In genomic region chr11:110435780-110436717, GRCh38 we compare ENCODE assay signal across 12 cellular contexts. TPM values are rescaled to one million over a fixed set of nuclear protein-coding genes. Genes with fewer than 3 reads are reported as not detected.
DNase-seq lines count a peak whose midpoint lies in the region; ATAC-seq, FAIRE-seq and TF ChIP-seq lines count a peak whose summit lies in the region.
"Had no signal": no experiment of that assay in that cellular context is flagged by ENCODE, and none has a peak within 500 bp of the region (broad histone marks: within the 10 kb centered on the region; RNA-seq: fewer than 3 reads in every experiment).

No MANE protein-coding gene starts in this region.

- no peak overlapping the region for H3T11ph ChIP-seq in H9 (ENCODE audit: low read length)

- no peaks in the 10 kb centered on the region for H3K23me2 ChIP-seq in H9 (ENCODE audit: insufficient read length, low read depth, low read length, poor library complexity, severe bottlenecking)

- H4K91ac ChIP-seq in H9 (ENCODE audit: insufficient read length, low read depth, low read length) = no peak overlapping the region

- H3K36me3 Mint-ChIP-seq in H9 (ENCODE audit: insufficient read depth in 1 of 3, low read depth in 3 of 3) = peaks cover 31 to 43% (median 37%) of the 10 kb centered on the region in 3 experiments
- peaks cover 41% of the 10 kb centered on the region for H3K36me3 Mint-ChIP-seq in effector memory CD8-positive, alpha-beta T cell (ENCODE audit: insufficient read depth)

- H3K4me1 Mint-ChIP-seq in H9 = peaks cover 26 to 29% of the 10 kb centered on the region in 2 experiments
- peaks cover 36 to 55% of the 10 kb centered on the region in 2 donors for H3K4me1 Mint-ChIP-seq in effector memory CD8-positive, alpha-beta T cell (ENCODE audit: low read depth in 2 of 2)

- no peak overlapping the region for H3K27ac ChIP-seq in H9 (ENCODE audit: insufficient read length, low read depth, low read length)
- H3K27ac ChIP-seq: epithelial cell of prostate had no signal

- no peak overlapping the region for H3K56ac ChIP-seq in H9 (ENCODE audit: insufficient read length, low read depth, low read length)

- no peak overlapping the region for H2AK5ac ChIP-seq in H9 (ENCODE audit: insufficient read length, low read length)

- peaks cover 12% of the 10 kb centered on the region; the same call in 1 of the 2 replicates for H3K9me3 ChIP-seq in Loucy (ENCODE audit: insufficient read depth, low read depth, low read length)
- no peaks in the 10 kb centered on the region for H3K9me3 ChIP-seq in H9 (ENCODE audit: control insufficient read depth, low read depth, low read length)

- H3K9ac ChIP-seq in Loucy (ENCODE audit: low read depth, low read length, poor library complexity, severe bottlenecking) = no peak overlapping the region
- no peak overlapping the region for H3K9ac ChIP-seq in H9 (ENCODE audit: extremely low read depth, insufficient read length, low read length)

- H3K27me3 ChIP-seq in Loucy (ENCODE audit: insufficient read depth, low read length, poor library complexity, severe bottlenecking) = no peaks in the 10 kb centered on the region
- no peaks in the 10 kb centered on the region for H3K27me3 ChIP-seq in H9 (ENCODE audit: insufficient read depth, low read length)

- no peaks in the 10 kb centered on the region for H3F3A ChIP-seq in Loucy (ENCODE audit: low read depth)

- no peak overlapping the region for H2BK12ac ChIP-seq in H9 (ENCODE audit: insufficient read length, low read depth, low read length)

- no peak overlapping the region for H3K23ac ChIP-seq in H9 (ENCODE audit: insufficient read length, low read depth, low read length)

- H3K4me3 Mint-ChIP-seq in H9 = no peak overlapping the region
- H3K4me3 Mint-ChIP-seq in effector memory CD8-positive, alpha-beta T cell = no peak overlapping the region
- H3K4me3 Mint-ChIP-seq: mesothelial cell of epicardium had no signal

- H2BK5ac ChIP-seq in H9 (ENCODE audit: insufficient read length, low read length) = no peak overlapping the region

- H3K79me1 ChIP-seq in H9 (ENCODE audit: insufficient read depth, low read depth, low read length, poor library complexity, severe bottlenecking) = peaks cover 5% of the 10 kb centered on the region

- H3K36me3 ChIP-seq in Loucy (ENCODE audit: insufficient read depth, low read length) = peaks cover 15% of the 10 kb centered on the region

- H3K79me2 ChIP-seq in Loucy (ENCODE audit: insufficient read depth, low read length) (peaks cover 78% of the 10 kb centered on the region), H9 (ENCODE audit: insufficient read depth, low read length) (no peaks in the 10 kb centered on the region; the same call in 1 of the 2 replicates)

- ATAC-seq in GM21528 (IDR thresholded peaks at IDR 0.05; ENCODE audit: low FRiP score, unreplicated experiment) = peak; percentile 44
- ATAC-seq in effector memory CD8-positive, alpha-beta T cell (replicated peaks) = no peak

- H4K5ac ChIP-seq in H9 (ENCODE audit: insufficient read length, low read depth, low read length) = no peak overlapping the region

- peak; percentile 22 for DNase-seq in GM12865 (ENCODE audit: low read depth)
- DNase-seq in H9 = no peak
- DNase-seq in NCI-H2196 (lab: John Stamatoyannopoulos, UW; ENCODE audit: unreplicated experiment) = no peak
- DNase-seq in Kasumi-1 (lab: John Stamatoyannopoulos, UW) = no peak
- no peak for DNase-seq in effector memory CD8-positive, alpha-beta T cell
- DNase-seq: activated gamma-delta T cell treated with Interleukin-2 at 50 U/mL for 16 hours had no signal

- no peak overlapping the region for H2BK120ac ChIP-seq in H9 (ENCODE audit: low read depth, low read length, poor library complexity, severe bottlenecking)

- TF ChIP-seq CTCF in GM12865 (IDR thresholded peaks at IDR 0.05; ENCODE audit: insufficient read depth, low read depth, low read length, missing control alignments) (no peak), Loucy (conservative IDR thresholded peaks at IDR 0.05; ENCODE audit: low read length) (no peak), H9 (conservative IDR thresholded peaks at IDR 0.05) (no peak)

- no peak overlapping the region for H3K27ac Mint-ChIP-seq in H9
- peak overlapping the region in 1 of 2 donors; percentile 67 for H3K27ac Mint-ChIP-seq in effector memory CD8-positive, alpha-beta T cell
- H3K27ac Mint-ChIP-seq: mesothelial cell of epicardium had no signal

- H3K4me2 ChIP-seq in Loucy (ENCODE audit: low read depth, low read length, poor library complexity, severe bottlenecking) (peak overlapping the region; percentile 7), H9 (ENCODE audit: insufficient read depth, insufficient read length, low read length) (no peak overlapping the region)

- H3K4me3 ChIP-seq in GM12865 (ENCODE audit: low read depth, low read length) = no peak overlapping the region
- no peak overlapping the region for H3K4me3 ChIP-seq in Loucy (ENCODE audit: low read length, poor library complexity, severe bottlenecking)

- no peak overlapping the region for H3K18ac ChIP-seq in H9 (ENCODE audit: insufficient read length, low read depth, low read length)

- H3K9me3 Mint-ChIP-seq in H9 = peaks cover 12 to 15% of the 10 kb centered on the region in 2 experiments
- no peaks in the 10 kb centered on the region for H3K9me3 Mint-ChIP-seq in effector memory CD8-positive, alpha-beta T cell

- H2BK15ac ChIP-seq in H9 (ENCODE audit: low read depth, low read length) = no peak overlapping the region

- no peak overlapping the region for H3K4ac ChIP-seq in H9 (ENCODE audit: low read depth, low read length)

- WGBS in H9 (ENCODE audit: extremely low coverage, insufficient read length, low lambda C conversion rate) = no CpG with 5 or more reads among the region's 8 CpGs

- no peak overlapping the region for H4K8ac ChIP-seq in H9 (replicated peaks; ENCODE audit: insufficient read length, low read depth, low read length)

- H4K20me1 ChIP-seq in Loucy (ENCODE audit: insufficient read depth, low read length, poor library complexity, severe bottlenecking) (peaks cover 28% of the 10 kb centered on the region), H9 (ENCODE audit: control insufficient read depth, insufficient read depth, insufficient read length) (no peaks in the 10 kb centered on the region)

- FAIRE-seq in islet of Langerhans (lab: Jason Lieb, UNC) = peak; percentile 91
- FAIRE-seq: TTC549 had no signal

- no peak overlapping the region for H3K14ac ChIP-seq in H9 (ENCODE audit: insufficient read depth, low read length)

- H3K4me1 ChIP-seq in Loucy (ENCODE audit: insufficient read depth, low read length, poor library complexity, severe bottlenecking) (peaks cover 28% of the 10 kb centered on the region), H9 (ENCODE audit: insufficient read depth, low read length) (peaks cover 2% of the 10 kb centered on the region; the same call in 1 of the 2 replicates)

- peaks cover 2% of the 10 kb centered on the region; the same call in 1 of the 2 replicates for H3K27me3 Mint-ChIP-seq in H9 (ENCODE audit: low read depth)
- H3K27me3 Mint-ChIP-seq in effector memory CD8-positive, alpha-beta T cell = no peaks in the 10 kb centered on the region

- H3K9me2 ChIP-seq in Loucy (replicated peaks; ENCODE audit: low read depth, low read length) = no peaks in the 10 kb centered on the region

- H2AFZ ChIP-seq in Loucy (ENCODE audit: low read length) (no peak overlapping the region), H9 (ENCODE audit: low read length) (no peak overlapping the region)

- no peak overlapping the region for H2BK20ac ChIP-seq in H9 (ENCODE audit: low read depth, low read length, poor library complexity, severe bottlenecking)

RNA-seq across cellular contexts. Expression of gene FDX1, which starts 6.3 kb away (rescaled TPM):
- 9.1 and 10.1 TPM in 2 replicates for total RNA-seq in H9 (2021)
